ENCODE assay signal across 8 cellular contexts in the genomic region with DNA sequence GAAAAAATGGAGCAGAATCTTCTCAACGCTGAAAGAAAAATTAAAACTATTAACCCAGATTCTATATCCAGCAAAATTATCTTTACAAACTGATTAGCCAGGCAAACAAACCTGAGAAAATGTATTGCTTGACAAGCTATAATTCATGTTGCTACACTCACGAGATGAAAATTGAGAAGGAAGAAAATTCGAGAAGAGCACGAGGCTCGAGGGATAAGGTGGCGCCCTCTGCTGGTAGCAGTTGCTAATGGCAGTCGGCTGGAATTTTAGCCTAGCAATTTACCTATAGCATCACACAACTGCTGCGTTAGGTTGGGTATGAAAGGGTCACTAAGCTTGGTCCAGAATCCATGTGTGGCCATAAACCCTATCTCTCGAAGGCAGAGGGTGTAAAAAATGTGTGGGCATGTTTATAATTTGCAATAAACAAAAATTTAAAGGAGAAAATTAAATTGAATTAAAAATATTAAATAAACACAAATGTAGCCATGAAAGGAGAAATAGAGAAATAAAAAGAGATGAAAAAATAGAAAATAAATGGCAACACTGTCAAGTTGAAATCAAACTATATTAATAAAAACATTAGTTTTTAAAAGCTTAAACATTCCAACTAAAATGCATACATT.
A peak's percentile ranks its signal among the peaks of the same experiment; 100 is the strongest.
DNase-seq lines count a peak whose midpoint lies in the region; ATAC-seq, FAIRE-seq and TF ChIP-seq lines count a peak whose summit lies in the region.

No MANE protein-coding gene starts in this region.

- H3K27ac ChIP-seq in sigmoid colon, result no peak overlapping the region

- no peak overlapping the region for H3K4me3 ChIP-seq in fibroblast of villous mesenchyme (ENCODE audit: low read depth, low read length)
- no peak overlapping the region for H3K4me3 ChIP-seq in sigmoid colon

- CTCF ChIA-PET in activated CD8-positive, alpha-beta T cell treated with anti-CD3 and anti-CD28 coated beads for 36 hours (lab: Charles Lee), result no interaction called here

- WGBS in sigmoid colon, 2 donors, result 12 to 17% methylated on average over 9 of the region's 9 CpGs

- no peak for FAIRE-seq in D721Med (lab: Jason Lieb, UNC)

- H3K9me3 Mint-ChIP-seq in activated CD8-positive, alpha-beta T cell treated with anti-CD3 and anti-CD28 coated beads for 36 hours, result peaks cover 1% of the 10 kb centered on the region

- TF ChIP-seq CTCF in D721Med (IDR thresholded peaks at IDR 0.05; ENCODE audit: insufficient read depth, missing control alignments) (peak; percentile 61), fibroblast of villous mesenchyme (IDR thresholded peaks at IDR 0.05; ENCODE audit: insufficient read depth, low read depth, low read length) (peak; percentile 69), sigmoid colon (IDR thresholded peaks at IDR 0.05) (peak in 3 of 4 experiments; percentile 25 to 64 (median 37))
- TF ChIP-seq CTCF in activated CD8-positive, alpha-beta T cell treated with anti-CD3 and anti-CD28 coated beads for 36 hours (IDR thresholded peaks at IDR 0.05), result peak; percentile 74

- H3K27me3 ChIP-seq in sigmoid colon, result no peaks in the 10 kb centered on the region

- ATAC-seq in GM21360 (IDR thresholded peaks at IDR 0.05; ENCODE audit: unreplicated experiment) (peak; percentile 91), HG03039 (IDR thresholded peaks at IDR 0.05; ENCODE audit: unreplicated experiment) (no peak)
- no peak for ATAC-seq in activated CD8-positive, alpha-beta T cell treated with anti-CD3 and anti-CD28 coated beads for 36 hours

- POLR2A ChIA-PET in activated CD8-positive, alpha-beta T cell treated with anti-CD3 and anti-CD28 coated beads for 36 hours (lab: Charles Lee), result no interaction called here

- DNase-seq in D721Med (ENCODE audit: insufficient read length, low spot score) (no peak), NCI-H2081 treated with DMSO at 0.1 percent for 48 hours (lab: John Stamatoyannopoulos, UW) (peak; percentile 38), fibroblast of villous mesenchyme (ENCODE audit: low read depth) (peak; percentile 8), sigmoid colon (no peak), HCEC 1CT (no peak)
- DNase-seq in activated CD8-positive, alpha-beta T cell treated with anti-CD3 and anti-CD28 coated beads for 36 hours, result peak; percentile 33

- no peaks in the 10 kb centered on the region for H3K36me3 ChIP-seq in sigmoid colon

- H3K36me3 Mint-ChIP-seq in activated CD8-positive, alpha-beta T cell treated with anti-CD3 and anti-CD28 coated beads for 36 hours (ENCODE audit: low read depth), result no peaks in the 10 kb centered on the region

- H3K4me3 Mint-ChIP-seq in activated CD8-positive, alpha-beta T cell treated with anti-CD3 and anti-CD28 coated beads for 36 hours, result no peak overlapping the region

- no peaks in the 10 kb centered on the region for H3K4me1 ChIP-seq in sigmoid colon

- H3K27ac Mint-ChIP-seq in activated CD8-positive, alpha-beta T cell treated with anti-CD3 and anti-CD28 coated beads for 36 hours, result no peak overlapping the region

- intact Hi-C loops in activated CD8-positive, alpha-beta T cell treated with anti-CD3 and anti-CD28 coated beads for 36 hours (cut with micrococcal nuclease), result no loop called here
- intact Hi-C loops in sigmoid colon (cut with DNase I), result no loop called here

- no peaks in the 10 kb centered on the region for H3K9me3 ChIP-seq in sigmoid colon

- TF ChIP-seq EP300 in sigmoid colon (IDR thresholded peaks at IDR 0.05), result no peak

- H3K4me1 Mint-ChIP-seq in activated CD8-positive, alpha-beta T cell treated with anti-CD3 and anti-CD28 coated beads for 36 hours (ENCODE audit: low read depth), result no peaks in the 10 kb centered on the region

- no peaks in the 10 kb centered on the region for H3K27me3 Mint-ChIP-seq in activated CD8-positive, alpha-beta T cell treated with anti-CD3 and anti-CD28 coated beads for 36 hours

- TF ChIP-seq POLR2A in sigmoid colon (IDR thresholded peaks at IDR 0.05), result no peak

Comparison
In these comparisons a context has a peak if more than half of its experiments do, and no peak if none do; other contexts are left out.
1. DNase-seq: peak in NCI-H2081 treated with DMSO at 0.1 percent for 48 hours (single experiment), activated CD8-positive, alpha-beta T cell treated with anti-CD3 and anti-CD28 coated beads for 36 hours (single experiment) and fibroblast of villous mesenchyme (single experiment); none in D721Med (single experiment), sigmoid colon (single experiment) and HCEC 1CT (single experiment).
2. Peak in every context shown above with its lines, with median percentiles within 50 percentile points of each other: CTCF ChIP-seq.